ENCODE assay signal across 10 cellular contexts in the genomic region with DNA sequence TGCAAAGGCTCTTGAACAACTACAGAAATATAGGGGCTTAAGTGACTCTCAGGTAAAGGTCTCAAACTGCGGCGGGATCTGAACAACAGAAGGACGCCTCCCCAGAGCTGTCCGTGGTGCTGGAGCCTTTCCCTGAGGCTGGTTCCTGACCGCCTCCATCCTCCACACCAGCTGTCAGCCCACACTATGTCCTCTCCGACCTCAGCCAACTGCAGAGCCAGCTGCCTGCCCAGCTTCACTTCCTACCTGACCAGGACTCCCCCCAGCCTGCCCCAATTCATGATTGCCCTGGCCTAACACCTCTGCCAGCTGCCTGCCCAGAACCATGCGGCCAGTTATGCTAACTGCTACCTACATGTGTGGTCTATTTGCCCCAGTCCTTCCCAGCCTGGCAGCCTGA.
DNase-seq lines count a peak whose midpoint lies in the region; ATAC-seq and TF ChIP-seq lines count a peak whose summit lies in the region.
"Had no signal": no experiment of that assay in that cellular context is flagged by ENCODE, and none has a peak within 500 bp of the region (broad histone marks: within the 10 kb centered on the region; RNA-seq: fewer than 3 reads in every experiment).

No MANE protein-coding gene starts in this region.

- H3K4me1 Mint-ChIP-seq in activated naive CD8-positive, alpha-beta T cell treated with anti-CD3 and anti-CD28 coated beads for 36 hours = peaks cover 5% of the 10 kb centered on the region

- ATAC-seq in DND-41 (ENCODE audit: insufficient read depth, low read depth) = peak; percentile 64; the same call in 2 of the 3 replicates

- peaks cover 3% of the 10 kb centered on the region for H3K9me3 Mint-ChIP-seq in activated naive CD8-positive, alpha-beta T cell treated with anti-CD3 and anti-CD28 coated beads for 36 hours

- H3K4me2 ChIP-seq in DND-41 (ENCODE audit: insufficient read depth, low read length) (no peak overlapping the region), osteoblast (ENCODE audit: insufficient read depth, low read length) (no peak overlapping the region)

- H3K36me3 ChIP-seq in DND-41 (ENCODE audit: insufficient read depth, low read length) (no peaks in the 10 kb centered on the region), osteoblast (ENCODE audit: insufficient read depth, low read length) (no peaks in the 10 kb centered on the region)
- H3K36me3 ChIP-seq: thoracic aorta had no signal

- no peak overlapping the region for H2AFZ ChIP-seq in DND-41 (ENCODE audit: low read depth, low read length)
- no peak overlapping the region for H2AFZ ChIP-seq in osteoblast (ENCODE audit: low read length)

- H3K4me3 ChIP-seq in DND-41 (ENCODE audit: low read depth in 1 of 2, low read length in 2 of 2) (no peak overlapping the region), osteoblast (ENCODE audit: insufficient read depth, low read length) (no peak overlapping the region)
- H3K4me3 ChIP-seq: thoracic aorta had no signal

- no peaks in the 10 kb centered on the region for H3K4me1 ChIP-seq in DND-41 (ENCODE audit: insufficient read depth, low read length)
- no peaks in the 10 kb centered on the region for H3K4me1 ChIP-seq in osteoblast (ENCODE audit: insufficient read depth, low read length)

- no peak overlapping the region for H3K4me3 Mint-ChIP-seq in activated naive CD8-positive, alpha-beta T cell treated with anti-CD3 and anti-CD28 coated beads for 36 hours

- H3K9me3 ChIP-seq in DND-41 (ENCODE audit: insufficient read depth, low read length, severe bottlenecking) = no peaks in the 10 kb centered on the region
- H3K9me3 ChIP-seq in osteoblast (ENCODE audit: low read depth, low read length) = no peaks in the 10 kb centered on the region
- H3K9me3 ChIP-seq: thoracic aorta had no signal

- H3K36me3 Mint-ChIP-seq in activated naive CD8-positive, alpha-beta T cell treated with anti-CD3 and anti-CD28 coated beads for 36 hours = peaks cover 1% of the 10 kb centered on the region

- no peak overlapping the region for H3K27ac ChIP-seq in DND-41 (ENCODE audit: low read length)
- no peak overlapping the region for H3K27ac ChIP-seq in osteoblast (ENCODE audit: low read depth, low read length)
- H3K27ac ChIP-seq: thoracic aorta had no signal

- H3K79me2 ChIP-seq in DND-41 (ENCODE audit: insufficient read depth, low read length) = no peaks in the 10 kb centered on the region
- H3K79me2 ChIP-seq in osteoblast (ENCODE audit: insufficient read depth, low read length) = no peaks in the 10 kb centered on the region

- DNase-seq in DND-41 (peak; percentile 63), HuH-7.5 (ENCODE audit: low spot score) (peak; percentile 27), kidney tubule cell (ENCODE audit: low spot score) (peak; percentile 20), NCI-H2029 treated with DMSO at 0.1 percent for 48 hours (lab: John Stamatoyannopoulos, UW) (no peak), NCI-H526 treated with DMSO at 0.1 percent for 48 hours (lab: John Stamatoyannopoulos, UW) (no peak), osteoblast (ENCODE audit: insufficient read length, low spot score, missing footprints) (no peak), hepatic stellate cell (ENCODE audit: low spot score) (no peak)
- DNase-seq in activated naive CD8-positive, alpha-beta T cell treated with anti-CD3 and anti-CD28 coated beads for 36 hours = peak; percentile 17
- DNase-seq: EL had no signal

- no peak overlapping the region for H3K9ac ChIP-seq in DND-41 (ENCODE audit: low read depth, low read length)

- H3K27ac Mint-ChIP-seq in activated naive CD8-positive, alpha-beta T cell treated with anti-CD3 and anti-CD28 coated beads for 36 hours = no peak overlapping the region

- H3K27me3 Mint-ChIP-seq in activated naive CD8-positive, alpha-beta T cell treated with anti-CD3 and anti-CD28 coated beads for 36 hours = peaks cover 10% of the 10 kb centered on the region

- 0 out of 2 replicates have a peak, but pooled peaks cover 6% of the 10 kb centered on the region for H4K20me1 ChIP-seq in DND-41 (ENCODE audit: insufficient read depth, low read length)
- no peaks in the 10 kb centered on the region for H4K20me1 ChIP-seq in osteoblast (ENCODE audit: insufficient read depth, low read length)

- H3K27me3 ChIP-seq in DND-41 (ENCODE audit: insufficient read depth, low read length, poor library complexity) (no peaks in the 10 kb centered on the region), osteoblast (ENCODE audit: insufficient read depth, low read length) (no peaks in the 10 kb centered on the region)

- TF ChIP-seq CTCF in DND-41 (IDR thresholded peaks at IDR 0.05; ENCODE audit: borderline replicate concordance, extremely low read depth, low read length, poor library complexity, severe bottlenecking) (no peak), osteoblast (IDR thresholded peaks at IDR 0.05; ENCODE audit: extremely low read depth, low read depth, low read length) (no peak)

Comparison
In these comparisons a context has a peak if more than half of its experiments do, and no peak if none do; other contexts are left out.
1. DNase-seq: peak in DND-41 (single experiment), HuH-7.5 (single experiment), activated naive CD8-positive, alpha-beta T cell treated with anti-CD3 and anti-CD28 coated beads for 36 hours (single experiment) and kidney tubule cell (single experiment); none in NCI-H2029 treated with DMSO at 0.1 percent for 48 hours (single experiment), NCI-H526 treated with DMSO at 0.1 percent for 48 hours (single experiment), osteoblast (single experiment) and hepatic stellate cell (single experiment).